In the genomic region with DNA sequence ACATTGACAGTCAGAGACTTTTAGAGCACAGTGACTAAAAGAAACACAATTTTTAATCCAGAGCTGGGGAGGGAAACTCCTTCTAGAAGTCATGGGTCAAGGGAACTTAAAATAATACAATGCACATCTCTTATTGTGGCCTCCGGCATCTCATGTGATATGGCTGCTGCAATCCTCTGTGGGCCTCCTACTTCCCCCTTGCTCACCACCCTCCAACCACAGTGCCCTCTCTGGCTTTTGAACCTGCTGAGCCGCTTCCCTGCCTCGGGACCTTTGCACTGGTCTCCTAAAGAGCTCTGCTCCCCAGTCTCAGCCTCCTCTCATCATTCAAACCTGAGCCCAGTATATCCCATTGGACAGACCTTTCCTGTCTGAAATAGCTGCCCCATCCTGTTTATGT, we compare ENCODE assay signal across 26 cellular contexts.
"Had no signal": no experiment of that assay in that cellular context is flagged by ENCODE, and none has a peak within 500 bp of the region (broad histone marks: within the 10 kb centered on the region; RNA-seq: fewer than 3 reads in every experiment).

No MANE protein-coding gene starts in this region.

- ATAC-seq: activated CD8-positive, alpha-beta memory T cell treated with anti-CD3 and anti-CD28 coated beads, Interleukin-2, amount 10 ng/mL, durations not matched to agents 7 days and 5 days; activated CD8-positive, alpha-beta T cell treated with anti-CD3 and anti-CD28 coated beads, Interleukin-2, amount 10 ng/mL, durations not matched to agents 7 days and 5 days; activated naive CD8-positive, alpha-beta T cell treated with anti-CD3 and anti-CD28 coated beads, Interleukin-2, amount 50 U/mL, for 24 hours; effector memory CD8-positive, alpha-beta T cell; left colon; naive thymus-derived CD4-positive, alpha-beta T cell; psoas muscle; stimulated activated naive B cell treated with anti-CD40 and anti-IgM and Interleukin-4, amounts not matched to agents 10 μg/mL and 1 μg/mL and 100 μg/mL, for 72 hours had no signal

- DNase-seq: activated B cell treated with CpG ODN at 0.5 μM for 24 hours; activated CD4-positive, alpha-beta T cell treated with anti-CD3 and anti-CD28 coated beads, Interleukin-2, amount 50 U/mL, for 1 hour; activated CD8-positive, alpha-beta memory T cell treated with anti-CD3 and anti-CD28 coated beads, Interleukin-2, amount 10 ng/mL, durations not matched to agents 7 days and 5 days; activated CD8-positive, alpha-beta T cell treated with anti-CD3 and anti-CD28 coated beads, Interleukin-2, amount 10 ng/mL, durations not matched to agents 7 days and 5 days; activated naive CD8-positive, alpha-beta T cell treated with anti-CD3 and anti-CD28 coated beads, Interleukin-2, amount 50 U/mL, for 24 hours; activated T-cell treated with anti-CD3 and anti-CD28 coated beads, Interleukin-2, amount 50 U/mL, for 48 hours; amygdala; caudate nucleus; cortex of kidney; effector memory CD8-positive, alpha-beta T cell; erythroblast; head of caudate nucleus; hippocampal formation; immature natural killer cell; kidney; left colon; naive thymus-derived CD4-positive, alpha-beta T cell; nucleus accumbens; psoas muscle; stimulated activated CD4-positive, alpha-beta T cell treated with anti-CD3 and anti-CD28 coated beads, Interleukin-15, amount 100 ng/mL, for 24 hours; stimulated activated CD4-positive, alpha-beta T cell treated with anti-CD3 and anti-CD28 coated beads, Interleukin-2, amount 100 ng/mL, for 24 hours; stimulated activated naive B cell treated with anti-CD40 and anti-IgM and Interleukin-4, amounts not matched to agents 10 μg/mL and 1 μg/mL and 100 μg/mL, for 72 hours; stomach; thyroid gland had no signal

- H3K4me3 ChIP-seq: psoas muscle, right atrium auricular region, smooth muscle cell, stomach, thyroid gland had no signal

- FAIRE-seq: kidney had no signal
